Comparison of ENCODE assay signal across 8 cellular contexts in genomic region chr12:23949212-23950010, GRCh38. TPM values are rescaled to one million over a fixed set of nuclear protein-coding genes. Genes with fewer than 3 reads are reported as not detected.
DNase-seq lines count a peak whose midpoint lies in the region; ATAC-seq and TF ChIP-seq lines count a peak whose summit lies in the region.

Gene SOX5 (minus strand): TSS chr12:23949670. CDS start chr12:23949601, 69 bp downstream.

- no peak within 1 kb of the TSS for H3K27ac Mint-ChIP-seq in activated naive CD8-positive, alpha-beta T cell treated with anti-CD3 and anti-CD28 coated beads for 36 hours

- peak; percentile 68 for ATAC-seq in foreskin keratinocyte
- peak; percentile 70 for ATAC-seq in omental fat pad (ENCODE audit: low FRiP score)
- ATAC-seq in HG03039 (IDR thresholded peaks at IDR 0.05; ENCODE audit: unreplicated experiment): no peak

- BruUV-seq in PC-9 (replicated peaks; lab: Mats Ljungman, UMichigan): no TSS peak

- no peak for TF ChIP-seq CTCF in PC-9 (conservative IDR thresholded peaks at IDR 0.05)
- TF ChIP-seq CTCF in foreskin keratinocyte (conservative IDR thresholded peaks at IDR 0.05): no peak
- TF ChIP-seq CTCF in omental fat pad (IDR thresholded peaks at IDR 0.05): no peak

- POLR2A ChIA-PET in PC-9 (lab: Charles Lee; ENCODE audit: unreplicated experiment): no interaction called here

- H3F3A ChIP-seq in PC-9 (ENCODE audit: insufficient read depth, low read depth): no peaks in the 10 kb centered on the region

- no peaks in the 10 kb centered on the region for H4K20me1 ChIP-seq in PC-9 (ENCODE audit: insufficient read depth)

- 0 out of 2 replicates have a peak within 1 kb of the TSS, but pooled peaks have one; percentile 38 for H3K4me2 ChIP-seq in PC-9

- CTCF ChIA-PET in PC-9 (lab: Charles Lee): no interaction called here

- H3K9me3 Mint-ChIP-seq in activated naive CD8-positive, alpha-beta T cell treated with anti-CD3 and anti-CD28 coated beads for 36 hours: no peaks in the 10 kb centered on the region

- H3K27ac ChIP-seq in PC-9 (no peak within 1 kb of the TSS), foreskin keratinocyte (no peak within 1 kb of the TSS)

- H3K4me3 Mint-ChIP-seq in activated naive CD8-positive, alpha-beta T cell treated with anti-CD3 and anti-CD28 coated beads for 36 hours: no peak within 1 kb of the TSS

- peaks cover 3% of the 10 kb centered on the region for H3K27me3 Mint-ChIP-seq in activated naive CD8-positive, alpha-beta T cell treated with anti-CD3 and anti-CD28 coated beads for 36 hours

- H3K4me1 Mint-ChIP-seq in activated naive CD8-positive, alpha-beta T cell treated with anti-CD3 and anti-CD28 coated beads for 36 hours: no peaks in the 10 kb centered on the region

- DNase-seq in HAP-1 (ENCODE audit: low spot score in 2 of 2) (peak; percentile 83 to 87), PC-9 (no peak), foreskin keratinocyte (peak in 1 of 2 donors; percentile 39), omental fat pad (ENCODE audit: low spot score) (no peak), DMS79 treated with DMSO at 0.1 percent for 48 hours (lab: John Stamatoyannopoulos, UW) (no peak)
- DNase-seq in activated naive CD8-positive, alpha-beta T cell treated with anti-CD3 and anti-CD28 coated beads for 36 hours: no peak
- DNase-seq in NK-92 treated with Interleukin-12 subunit alpha and Interleukin-12 subunit beta, amount 100 ng/mL, for 24 hours (lab: John Stamatoyannopoulos, UW): no peak

- H3K9me3 ChIP-seq in HAP-1: no peaks in the 10 kb centered on the region
- H3K9me3 ChIP-seq in PC-9 (ENCODE audit: insufficient read depth, low read depth): no peaks in the 10 kb centered on the region

- H3K9me2 ChIP-seq in PC-9 (ENCODE audit: insufficient read depth): no peaks in the 10 kb centered on the region

- H3K36me3 Mint-ChIP-seq in activated naive CD8-positive, alpha-beta T cell treated with anti-CD3 and anti-CD28 coated beads for 36 hours: no peaks in the 10 kb centered on the region

- no peak within 1 kb of the TSS for H2AFZ ChIP-seq in PC-9

- H3K4me3 ChIP-seq in HAP-1: peak within 1 kb of the TSS; percentile 39
- no peak within 1 kb of the TSS for H3K4me3 ChIP-seq in PC-9

- no peaks in the 10 kb centered on the region for H3K79me2 ChIP-seq in PC-9 (ENCODE audit: low read depth)

- in situ Hi-C loops in HAP-1 (cut with MboI; ENCODE audit: low sequenced_read_pairs): no loop called here

- H3K36me3 ChIP-seq in HAP-1 (replicated peaks) (no peaks in the 10 kb centered on the region), PC-9 (ENCODE audit: low read depth) (no peaks in the 10 kb centered on the region)

- H3K4me1 ChIP-seq in HAP-1 (peaks cover 34% of the 10 kb centered on the region), PC-9 (replicated peaks; ENCODE audit: insufficient read depth) (no peaks in the 10 kb centered on the region), foreskin keratinocyte (peaks cover 4% of the 10 kb centered on the region)

- intact Hi-C loops in PC-9 (cut with micrococcal nuclease; ENCODE audit: unreplicated experiment): no loop called here

- H3K27me3 ChIP-seq in HAP-1 (ENCODE audit: low read depth): no peaks in the 10 kb centered on the region
- H3K27me3 ChIP-seq in PC-9 (ENCODE audit: insufficient read depth, low read depth): peaks cover 24% of the 10 kb centered on the region; the same call in 1 of the 2 replicates
- H3K27me3 ChIP-seq in foreskin keratinocyte: peaks cover 3% of the 10 kb centered on the region

RNA-seq across cellular contexts. Expression of gene SOX5, which starts in this region (rescaled TPM):
- not detected in 2 replicates for total RNA-seq in PC-9 (2021)
- total RNA-seq in foreskin keratinocyte: 0.42 and 0.65 TPM in 2 replicates
- polyA plus RNA-seq in foreskin keratinocyte: 0.02 and 0.09 TPM in 2 replicates
- 10 to 100 TPM; 22.1 to 67.6 (median 34.6) TPM for total RNA-seq in omental fat pad
- not detected for total RNA-seq in activated naive CD8-positive, alpha-beta T cell treated with anti-CD3 and anti-CD28 coated beads for 36 hours

Comparison
In these comparisons a context has a peak if more than half of its experiments do, and no peak if none do; other contexts are left out.
1. RNA of gene SOX5 (total RNA-seq): 22.1 to 67.6 TPM in omental fat pad; 0.42 to 0.65 TPM in foreskin keratinocyte, not detected in PC-9 and not detected in activated naive CD8-positive, alpha-beta T cell treated with anti-CD3 and anti-CD28 coated beads for 36 hours; every median in the first group is over 10 times any median in the second.
2. Peak in ATAC-seq in foreskin keratinocyte; RNA of the gene not detected or under 1 TPM.
3. DNase-seq: peak in HAP-1 (2 of 2); none in PC-9 (0 of 2), omental fat pad (single experiment), activated naive CD8-positive, alpha-beta T cell treated with anti-CD3 and anti-CD28 coated beads for 36 hours (single experiment), NK-92 treated with Interleukin-12 subunit alpha and Interleukin-12 subunit beta, amount 100 ng/mL, for 24 hours (single experiment) and DMS79 treated with DMSO at 0.1 percent for 48 hours (single experiment).